ENCODE assay signal across 1 cellular context in genomic region chr18:9886005-9886348, GRCh38.
A peak's percentile ranks its signal among the peaks of the same experiment; 100 is the strongest.
TF ChIP-seq lines count a peak whose summit lies in the region.

No MANE protein-coding gene starts in this region.

TF ChIP-seq in K562, 482 proteins besides CTCF, POLR2A, EP300 and RAD21 (continues in another document):
- TF ChIP-seq MIER1 (IDR thresholded peaks at IDR 0.05; ENCODE audit: low read depth): no peak
- no peak for TF ChIP-seq HNRNPUL1 (IDR thresholded peaks at IDR 0.05; ENCODE audit: low read length)
- no peak for TF ChIP-seq ZNF639 (CRISPR knock-in tag; conservative IDR thresholded peaks at IDR 0.05 in 1 of 2, IDR thresholded peaks at IDR 0.05 in 1 of 2)
- no peak for TF ChIP-seq RBM17 (IDR thresholded peaks at IDR 0.05; ENCODE audit: borderline replicate concordance, low read depth, low read length)
- TF ChIP-seq FOSL1 (tag; conservative IDR thresholded peaks at IDR 0.05): 0 out of 2 replicates have a peak, but pooled peaks have one; percentile 33
- TF ChIP-seq ZBTB5 (IDR thresholded peaks at IDR 0.05): no peak
- no peak for TF ChIP-seq CREB1 (IDR thresholded peaks at IDR 0.05)
- no peak for TF ChIP-seq CREB1 (CRISPR knock-in tag; IDR thresholded peaks at IDR 0.05)
- TF ChIP-seq NR2C1 (IDR thresholded peaks at IDR 0.05): no peak
- TF ChIP-seq NR2C1 (tag; IDR thresholded peaks at IDR 0.05): 0 out of 2 replicates have a peak, but pooled peaks have one; percentile 1
- no peak for TF ChIP-seq ZNF41 (CRISPR knock-in tag; conservative IDR thresholded peaks at IDR 0.05)
- TF ChIP-seq SP1 (CRISPR knock-in tag; IDR thresholded peaks at IDR 0.05): no peak
- TF ChIP-seq MCM7 (IDR thresholded peaks at IDR 0.05): no peak
- 0 out of 2 replicates have a peak, but pooled peaks have one; percentile 29 for TF ChIP-seq MTA3 (IDR thresholded peaks at IDR 0.05; ENCODE audit: borderline replicate concordance)
- TF ChIP-seq ETS1 (conservative IDR thresholded peaks at IDR 0.05; ENCODE audit: control insufficient read depth, low read depth, low read length): no peak
- no peak for TF ChIP-seq TAF7 (tag; IDR thresholded peaks at IDR 0.05)
- no peak for TF ChIP-seq EZH2 (IDR thresholded peaks at IDR 0.05; ENCODE audit: borderline replicate concordance, low read depth, low read length)
- no peak for TF ChIP-seq SFPQ (IDR thresholded peaks at IDR 0.05; ENCODE audit: low read depth, low read length)
- no peak for TF ChIP-seq NKRF (IDR thresholded peaks at IDR 0.05; ENCODE audit: borderline replicate concordance)
- no peak for TF ChIP-seq GABPA (tag; conservative IDR thresholded peaks at IDR 0.05; ENCODE audit: low read depth)
- no peak for TF ChIP-seq MTA2 (IDR thresholded peaks at IDR 0.05; ENCODE audit: low read depth)
- TF ChIP-seq SIN3B (IDR thresholded peaks at IDR 0.05; ENCODE audit: low read depth): no peak
- TF ChIP-seq ZNF3 (CRISPR knock-in tag; IDR thresholded peaks at IDR 0.05): no peak
- TF ChIP-seq GTF2A2 (tag; IDR thresholded peaks at IDR 0.05): no peak
- no peak for TF ChIP-seq MYBL2 (IDR thresholded peaks at IDR 0.05; ENCODE audit: low read depth)
- no peak for TF ChIP-seq MYBL2 (CRISPR knock-in tag; IDR thresholded peaks at IDR 0.05; ENCODE audit: borderline replicate concordance)
- TF ChIP-seq GTF2E2 (tag; IDR thresholded peaks at IDR 0.05): no peak
- no peak for TF ChIP-seq CLOCK (CRISPR knock-in tag; IDR thresholded peaks at IDR 0.05; ENCODE audit: borderline replicate concordance)
- TF ChIP-seq ID3 (CRISPR knock-in tag; IDR thresholded peaks at IDR 0.05): no peak
- TF ChIP-seq ID3 (tag; IDR thresholded peaks at IDR 0.05): 0 out of 2 replicates have a peak, but pooled peaks have one; percentile 2
- TF ChIP-seq ZNF583 (CRISPR knock-in tag; IDR thresholded peaks at IDR 0.05): no peak
- TF ChIP-seq ZNF551 (CRISPR knock-in tag; IDR thresholded peaks at IDR 0.05): no peak
- TF ChIP-seq BCLAF1 (IDR thresholded peaks at IDR 0.05; ENCODE audit: borderline replicate concordance in 1 of 2, control insufficient read depth in 1 of 2, low read depth in 2 of 2, low read length in 1 of 2): no peak
- TF ChIP-seq ZKSCAN3 (CRISPR knock-in tag; IDR thresholded peaks at IDR 0.05): no peak
- TF ChIP-seq PHTF2 (CRISPR knock-in tag; IDR thresholded peaks at IDR 0.05): no peak
- no peak for TF ChIP-seq BRF2 (IDR thresholded peaks at IDR 0.05; ENCODE audit: borderline replicate concordance, insufficient read depth, insufficient read length)
- peak in 1 of 2 experiments; percentile 3 for TF ChIP-seq E2F6 (IDR thresholded peaks at IDR 0.05; ENCODE audit: borderline replicate concordance in 1 of 2, extremely low read depth in 1 of 2, insufficient read depth in 1 of 2, insufficient read length in 1 of 2, low read depth in 1 of 2, low read length in 1 of 2, poor library complexity in 1 of 2, severe bottlenecking in 1 of 2)
- TF ChIP-seq THAP7 (CRISPR knock-in tag; IDR thresholded peaks at IDR 0.05): no peak
